1 cellular context compared by ENCODE assay signal in the genomic region with DNA sequence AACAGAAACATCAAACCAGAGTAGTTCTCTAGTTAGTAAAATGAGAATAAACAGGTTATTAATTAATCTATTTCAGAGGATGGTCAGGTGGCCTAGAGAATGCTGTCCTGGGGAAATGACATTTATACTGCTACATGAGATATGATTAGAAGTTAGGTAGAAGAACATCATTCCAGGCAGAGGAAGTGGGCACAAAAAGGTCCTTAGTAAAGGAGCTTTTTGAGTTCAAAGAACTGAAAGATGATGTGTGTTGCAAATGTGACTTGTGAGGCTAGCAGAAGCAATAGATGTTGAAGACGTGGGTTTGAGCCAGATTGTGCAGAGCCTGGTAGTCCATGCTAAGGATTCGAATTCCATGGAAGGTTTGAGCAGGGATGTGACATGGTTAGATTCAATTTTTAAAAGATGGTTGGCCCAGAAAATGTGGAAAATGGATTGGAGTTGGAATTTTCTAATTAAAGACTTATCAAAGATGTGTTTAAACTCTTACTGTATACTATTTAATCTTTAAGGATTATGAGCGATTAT.
TF ChIP-seq lines count a peak whose summit lies in the region.

No MANE protein-coding gene starts in this region.

TF ChIP-seq in SK-N-SH, 30 proteins besides CTCF, POLR2A, EP300 and RAD21 (continued from another document):
- TF ChIP-seq REST (IDR thresholded peaks at IDR 0.05; ENCODE audit: low read depth, low read length) (no peak), SIN3A (IDR thresholded peaks at IDR 0.05; ENCODE audit: borderline replicate concordance, low read depth, low read length) (no peak), FOSL2 (IDR thresholded peaks at IDR 0.05; ENCODE audit: borderline replicate concordance, low read depth) (no peak), JUND (IDR thresholded peaks at IDR 0.05) (no peak), GABPA (IDR thresholded peaks at IDR 0.05; ENCODE audit: low read depth) (no peak), FOXM1 (IDR thresholded peaks at IDR 0.05; ENCODE audit: low read depth) (no peak), ZBTB33 (IDR thresholded peaks at IDR 0.05; ENCODE audit: borderline replicate concordance, low read depth) (no peak)
